In genomic region chr1:77469311-77469710, GRCh38 we compare ENCODE assay signal across 16 cellular contexts.
DNase-seq lines count a peak whose midpoint lies in the region; ATAC-seq and TF ChIP-seq lines count a peak whose summit lies in the region.
"Had no signal": no experiment of that assay in that cellular context is flagged by ENCODE, and none has a peak within 500 bp of the region (broad histone marks: within the 10 kb centered on the region; RNA-seq: fewer than 3 reads in every experiment).

No MANE protein-coding gene starts in this region.

- H2AK9ac ChIP-seq in IMR-90 (replicated peaks; ENCODE audit: low read depth, low read length, poor library complexity) = no peak overlapping the region

- TF ChIP-seq POLR2A in IMR-90 (IDR thresholded peaks at IDR 0.05; ENCODE audit: low read depth, low read length) = no peak
- TF ChIP-seq POLR2A in breast epithelium (IDR thresholded peaks at IDR 0.05) = no peak

- no peak overlapping the region for H2AFZ ChIP-seq in IMR-90 (replicated peaks; ENCODE audit: low read length, poor library complexity)

- no peak overlapping the region for H3K4me3 ChIP-seq in IMR-90 (ENCODE audit: insufficient read depth, low read depth, low read length)
- H3K4me3 ChIP-seq in breast epithelium = no peak overlapping the region
- no peak overlapping the region for H3K4me3 ChIP-seq in fibroblast of pulmonary artery (replicated peaks; ENCODE audit: low read depth, low read length)

- no peak overlapping the region for H3K9ac ChIP-seq in IMR-90 (ENCODE audit: low read depth, low read length)
- H3K9ac ChIP-seq: SK-N-SH had no signal

- no peak overlapping the region for H3K27ac ChIP-seq in IMR-90 (ENCODE audit: insufficient read depth, low read length)
- H3K27ac ChIP-seq in breast epithelium = peak overlapping the region; percentile 48 to 56
- peak overlapping the region; percentile 73 for H3K27ac ChIP-seq in substantia nigra (ENCODE audit: low read depth, low read length, poor library complexity, severe bottlenecking)

- H4K8ac ChIP-seq in IMR-90 (ENCODE audit: low read depth in 2 of 2, low read length in 2 of 2) = peak overlapping the region in 1 of 2 experiments; percentile 62; a peak in 1 of 4 replicates

- peak overlapping the region; percentile 14; the same call in 1 of the 2 replicates for H3K4ac ChIP-seq in IMR-90 (ENCODE audit: low read depth, low read length)

- no TSS peak for BruUV-seq in IMR-90 (replicated peaks; lab: Mats Ljungman, UMichigan)

- H4K5ac ChIP-seq in IMR-90 (ENCODE audit: low read depth, low read length) = peak overlapping the region; percentile 1; the same call in 1 of the 2 replicates

- peaks cover 18% of the 10 kb centered on the region for H3K4me1 ChIP-seq in IMR-90 (ENCODE audit: control insufficient read depth, insufficient read depth, low read length)
- H3K4me1 ChIP-seq in breast epithelium = no peaks in the 10 kb centered on the region

- no CpG with 5 or more reads among the region's 4 CpGs for WGBS in IMR-90 (ENCODE audit: extremely low coverage in 2 of 2, insufficient read length in 1 of 2), 2 experiments

- H3K9me3 ChIP-seq in IMR-90 (ENCODE audit: control insufficient read depth, insufficient read depth, low read length) (peaks cover 4% of the 10 kb centered on the region), breast epithelium (no peaks in the 10 kb centered on the region)
- H3K9me3 ChIP-seq: SK-N-SH had no signal

- H3K14ac ChIP-seq in IMR-90 (replicated peaks; ENCODE audit: low read depth, low read length) = peak overlapping the region; percentile 76

- H4K91ac ChIP-seq in IMR-90 (ENCODE audit: insufficient read depth, low read depth, low read length) = peak overlapping the region; percentile 48; the same call in 1 of the 2 replicates

- peak; percentile 7 for DNase-seq in IMR-90
- DNase-seq in breast epithelium (ENCODE audit: low spot score in 2 of 2) = no peak
- DNase-seq in fibroblast of pulmonary artery (ENCODE audit: low read depth) = peak; percentile 38
- no peak for DNase-seq in substantia nigra (lab: John Stamatoyannopoulos, UW)
- DNase-seq in GM10266 (ENCODE audit: extremely low spot score) = no peak
- DNase-seq: DMS79 treated with DMSO at 0.1 percent for 48 hours, H7, Kasumi-1, NCI-H1092 treated with DMSO at 0.1 percent for 48 hours, NCI-H2081 treated with DMSO at 0.1 percent for 48 hours, PC-3, RPMI8226, SHP77 treated with DMSO at 0.1 percent for 48 hours, SK-N-SH had no signal

- intact Hi-C loops in IMR-90 (cut with micrococcal nuclease) (no loop called here), breast epithelium (cut with DNase I; ENCODE audit: low total_unique reads) (no loop called here)

- CTCF ChIA-PET in IMR-90 (lab: Yijun Ruan, JAX) = no interaction called here

- peak overlapping the region; percentile 73; the same call in 1 of the 2 replicates for H2BK20ac ChIP-seq in IMR-90 (ENCODE audit: low read depth, low read length)

- H2BK5ac ChIP-seq in IMR-90 (ENCODE audit: low read depth, low read length, poor library complexity, severe bottlenecking) = no peak overlapping the region

- H3K18ac ChIP-seq in IMR-90 (ENCODE audit: low read depth, low read length) = peak overlapping the region; percentile 98; the same call in 1 of the 2 replicates

- POLR2A ChIA-PET in IMR-90 (lab: Charles Lee; ENCODE audit: unreplicated experiment) = no interaction called here

- no peak overlapping the region for H3K4me2 ChIP-seq in IMR-90 (ENCODE audit: low read depth, low read length)
- H3K4me2 ChIP-seq: SK-N-SH had no signal

- dilution Hi-C loops in IMR-90 (cut with HindIII; ENCODE audit: low sequenced_read_pairs, unreplicated experiment) = no loop called here

- peak overlapping the region; percentile 42; the same call in 2 of the 3 replicates for H2BK15ac ChIP-seq in IMR-90 (ENCODE audit: low read depth, low read length)

- no peak overlapping the region for H3K56ac ChIP-seq in IMR-90 (ENCODE audit: extremely low read depth, insufficient read depth, low read length)

- H2AK5ac ChIP-seq in IMR-90 (ENCODE audit: low read depth, low read length) = peak overlapping the region; percentile 15; the same call in 1 of the 2 replicates

- ATAC-seq in IMR-90 (ENCODE audit: low read depth) = no peak
- ATAC-seq in GM19328 (IDR thresholded peaks at IDR 0.05; ENCODE audit: unreplicated experiment) = no peak
- ATAC-seq in GM18873 (IDR thresholded peaks at IDR 0.05; ENCODE audit: low FRiP score, unreplicated experiment) = no peak
- ATAC-seq: PC-3 had no signal

- no peak for TF ChIP-seq RAD21 in IMR-90 (IDR thresholded peaks at IDR 0.05; ENCODE audit: low read length)

- no peaks in the 10 kb centered on the region for H3K27me3 ChIP-seq in IMR-90 (ENCODE audit: control insufficient read depth, insufficient read depth, low read length)
- H3K27me3 ChIP-seq in breast epithelium = no peaks in the 10 kb centered on the region

- H2BK120ac ChIP-seq in IMR-90 (ENCODE audit: low read depth, low read length) = peak overlapping the region; percentile 84

- peaks cover 18% of the 10 kb centered on the region for H3K9me1 ChIP-seq in IMR-90 (ENCODE audit: insufficient read depth, low read length)

- peaks cover 0 to 56% of the 10 kb centered on the region in 2 experiments; a peak in 2 of 4 replicates for H3K79me1 ChIP-seq in IMR-90 (ENCODE audit: low read depth in 1 of 2, low read length in 2 of 2)

- TF ChIP-seq CTCF in IMR-90 (conservative IDR thresholded peaks at IDR 0.05; ENCODE audit: low read depth, low read length) = no peak
- TF ChIP-seq CTCF in breast epithelium (IDR thresholded peaks at IDR 0.05) = no peak
- no peak for TF ChIP-seq CTCF in fibroblast of pulmonary artery (IDR thresholded peaks at IDR 0.05; ENCODE audit: low read length, missing control alignments)
- no peak for TF ChIP-seq CTCF in GM10266 (IDR thresholded peaks at IDR 0.05; ENCODE audit: control insufficient read depth, insufficient read depth, low read depth, missing control alignments)

- H4K20me1 ChIP-seq in IMR-90 (ENCODE audit: insufficient read depth, low read length) = no peaks in the 10 kb centered on the region

- no peak overlapping the region for H3K23ac ChIP-seq in IMR-90 (ENCODE audit: low read depth, low read length)

- in situ Hi-C loops in IMR-90 (cut with MboI; ENCODE audit: low sequenced_read_pairs) = no loop called here

- H3K36me3 ChIP-seq in IMR-90 (ENCODE audit: control insufficient read depth, insufficient read depth, low read length) (no peaks in the 10 kb centered on the region), breast epithelium (no peaks in the 10 kb centered on the region)

TF ChIP-seq in IMR-90, 13 proteins besides CTCF, POLR2A, EP300 and RAD21:
- TF ChIP-seq CEBPB (IDR thresholded peaks at IDR 0.05; ENCODE audit: low read depth, low read length) (0 out of 2 replicates have a peak, but pooled peaks have one; percentile 17), NFE2L2 (IDR thresholded peaks at IDR 0.05; ENCODE audit: low read depth, low read length) (no peak)

Comparison
In these comparisons a context has a peak if more than half of its experiments do, and no peak if none do; other contexts are left out.
1. DNase-seq: peak in IMR-90 (single experiment) and fibroblast of pulmonary artery (single experiment); none in breast epithelium (0 of 2), substantia nigra (0 of 49) and GM10266 (single experiment).